1 cellular context compared by ENCODE assay signal in the genomic region with DNA sequence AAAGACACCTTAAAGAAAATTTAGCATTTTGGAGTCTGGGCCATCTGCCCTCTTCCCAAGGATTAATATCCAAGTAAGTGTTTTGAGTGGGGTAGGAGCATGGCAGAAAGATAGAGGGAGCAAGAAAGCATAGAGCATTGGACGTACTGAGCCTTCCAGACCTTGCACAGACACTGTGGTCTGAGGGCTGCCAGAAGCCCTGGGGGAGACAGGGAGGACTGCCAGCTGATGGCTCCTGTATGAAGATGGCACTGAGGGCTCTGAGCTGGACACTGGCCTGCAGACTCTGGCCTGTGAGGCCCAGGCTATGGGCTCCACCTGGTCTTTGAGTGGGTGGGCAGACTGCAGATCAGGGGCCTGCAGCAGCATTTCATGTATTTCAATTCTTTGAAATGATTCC.
TF ChIP-seq lines count a peak whose summit lies in the region.

No MANE protein-coding gene starts in this region.

TF ChIP-seq in GM23338, 12 proteins besides CTCF, POLR2A, EP300 and RAD21 (continued from another document):
- TF ChIP-seq, protein P1, sequence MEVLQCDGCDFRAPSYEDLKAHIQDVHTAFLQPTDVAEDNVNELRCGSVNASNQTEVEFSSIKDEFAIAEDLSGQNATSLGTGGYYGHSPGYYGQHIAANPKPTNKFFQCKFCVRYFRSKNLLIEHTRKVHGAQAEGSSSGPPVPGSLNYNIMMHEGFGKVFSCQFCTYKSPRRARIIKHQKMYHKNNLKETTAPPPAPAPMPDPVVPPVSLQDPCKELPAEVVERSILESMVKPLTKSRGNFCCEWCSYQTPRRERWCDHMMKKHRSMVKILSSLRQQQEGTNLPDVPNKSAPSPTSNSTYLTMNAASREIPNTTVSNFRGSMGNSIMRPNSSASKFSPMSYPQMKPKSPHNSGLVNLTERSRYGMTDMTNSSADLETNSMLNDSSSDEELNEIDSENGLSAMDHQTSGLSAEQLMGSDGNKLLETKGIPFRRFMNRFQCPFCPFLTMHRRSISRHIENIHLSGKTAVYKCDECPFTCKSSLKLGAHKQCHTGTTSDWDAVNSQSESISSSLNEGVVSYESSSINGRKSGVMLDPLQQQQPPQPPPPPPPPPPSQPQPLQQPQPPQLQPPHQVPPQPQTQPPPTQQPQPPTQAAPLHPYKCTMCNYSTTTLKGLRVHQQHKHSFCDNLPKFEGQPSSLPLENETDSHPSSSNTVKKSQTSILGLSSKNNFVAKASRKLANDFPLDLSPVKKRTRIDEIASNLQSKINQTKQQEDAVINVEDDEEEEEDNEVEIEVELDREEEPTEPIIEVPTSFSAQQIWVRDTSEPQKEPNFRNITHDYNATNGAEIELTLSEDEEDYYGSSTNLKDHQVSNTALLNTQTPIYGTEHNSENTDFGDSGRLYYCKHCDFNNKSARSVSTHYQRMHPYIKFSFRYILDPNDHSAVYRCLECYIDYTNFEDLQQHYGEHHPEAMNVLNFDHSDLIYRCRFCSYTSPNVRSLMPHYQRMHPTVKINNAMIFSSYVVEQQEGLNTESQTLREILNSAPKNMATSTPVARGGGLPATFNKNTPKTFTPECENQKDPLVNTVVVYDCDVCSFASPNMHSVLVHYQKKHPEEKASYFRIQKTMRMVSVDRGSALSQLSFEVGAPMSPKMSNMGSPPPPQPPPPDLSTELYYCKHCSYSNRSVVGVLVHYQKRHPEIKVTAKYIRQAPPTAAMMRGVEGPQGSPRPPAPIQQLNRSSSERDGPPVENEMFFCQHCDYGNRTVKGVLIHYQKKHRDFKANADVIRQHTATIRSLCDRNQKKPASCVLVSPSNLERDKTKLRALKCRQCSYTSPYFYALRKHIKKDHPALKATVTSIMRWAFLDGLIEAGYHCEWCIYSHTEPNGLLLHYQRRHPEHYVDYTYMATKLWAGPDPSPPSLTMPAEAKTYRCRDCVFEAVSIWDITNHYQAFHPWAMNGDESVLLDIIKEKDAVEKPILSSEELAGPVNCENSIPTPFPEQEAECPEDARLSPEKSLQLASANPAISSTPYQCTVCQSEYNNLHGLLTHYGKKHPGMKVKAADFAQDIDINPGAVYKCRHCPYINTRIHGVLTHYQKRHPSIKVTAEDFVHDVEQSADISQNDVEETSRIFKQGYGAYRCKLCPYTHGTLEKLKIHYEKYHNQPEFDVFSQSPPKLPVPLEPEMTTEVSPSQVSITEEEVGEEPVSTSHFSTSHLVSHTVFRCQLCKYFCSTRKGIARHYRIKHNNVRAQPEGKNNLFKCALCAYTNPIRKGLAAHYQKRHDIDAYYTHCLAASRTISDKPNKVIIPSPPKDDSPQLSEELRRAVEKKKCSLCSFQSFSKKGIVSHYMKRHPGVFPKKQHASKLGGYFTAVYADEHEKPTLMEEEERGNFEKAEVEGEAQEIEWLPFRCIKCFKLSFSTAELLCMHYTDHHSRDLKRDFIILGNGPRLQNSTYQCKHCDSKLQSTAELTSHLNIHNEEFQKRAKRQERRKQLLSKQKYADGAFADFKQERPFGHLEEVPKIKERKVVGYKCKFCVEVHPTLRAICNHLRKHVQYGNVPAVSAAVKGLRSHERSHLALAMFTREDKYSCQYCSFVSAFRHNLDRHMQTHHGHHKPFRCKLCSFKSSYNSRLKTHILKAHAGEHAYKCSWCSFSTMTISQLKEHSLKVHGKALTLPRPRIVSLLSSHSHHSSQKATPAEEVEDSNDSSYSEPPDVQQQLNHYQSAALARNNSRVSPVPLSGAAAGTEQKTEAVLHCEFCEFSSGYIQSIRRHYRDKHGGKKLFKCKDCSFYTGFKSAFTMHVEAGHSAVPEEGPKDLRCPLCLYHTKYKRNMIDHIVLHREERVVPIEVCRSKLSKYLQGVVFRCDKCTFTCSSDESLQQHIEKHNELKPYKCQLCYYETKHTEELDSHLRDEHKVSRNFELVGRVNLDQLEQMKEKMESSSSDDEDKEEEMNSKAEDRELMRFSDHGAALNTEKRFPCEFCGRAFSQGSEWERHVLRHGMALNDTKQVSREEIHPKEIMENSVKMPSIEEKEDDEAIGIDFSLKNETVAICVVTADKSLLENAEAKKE (CRISPR knock-in tag; IDR thresholded peaks at IDR 0.05): no peak
- TF ChIP-seq JUNB (IDR thresholded peaks at IDR 0.05; ENCODE audit: unreplicated experiment): no peak
- TF ChIP-seq, protein P2, sequence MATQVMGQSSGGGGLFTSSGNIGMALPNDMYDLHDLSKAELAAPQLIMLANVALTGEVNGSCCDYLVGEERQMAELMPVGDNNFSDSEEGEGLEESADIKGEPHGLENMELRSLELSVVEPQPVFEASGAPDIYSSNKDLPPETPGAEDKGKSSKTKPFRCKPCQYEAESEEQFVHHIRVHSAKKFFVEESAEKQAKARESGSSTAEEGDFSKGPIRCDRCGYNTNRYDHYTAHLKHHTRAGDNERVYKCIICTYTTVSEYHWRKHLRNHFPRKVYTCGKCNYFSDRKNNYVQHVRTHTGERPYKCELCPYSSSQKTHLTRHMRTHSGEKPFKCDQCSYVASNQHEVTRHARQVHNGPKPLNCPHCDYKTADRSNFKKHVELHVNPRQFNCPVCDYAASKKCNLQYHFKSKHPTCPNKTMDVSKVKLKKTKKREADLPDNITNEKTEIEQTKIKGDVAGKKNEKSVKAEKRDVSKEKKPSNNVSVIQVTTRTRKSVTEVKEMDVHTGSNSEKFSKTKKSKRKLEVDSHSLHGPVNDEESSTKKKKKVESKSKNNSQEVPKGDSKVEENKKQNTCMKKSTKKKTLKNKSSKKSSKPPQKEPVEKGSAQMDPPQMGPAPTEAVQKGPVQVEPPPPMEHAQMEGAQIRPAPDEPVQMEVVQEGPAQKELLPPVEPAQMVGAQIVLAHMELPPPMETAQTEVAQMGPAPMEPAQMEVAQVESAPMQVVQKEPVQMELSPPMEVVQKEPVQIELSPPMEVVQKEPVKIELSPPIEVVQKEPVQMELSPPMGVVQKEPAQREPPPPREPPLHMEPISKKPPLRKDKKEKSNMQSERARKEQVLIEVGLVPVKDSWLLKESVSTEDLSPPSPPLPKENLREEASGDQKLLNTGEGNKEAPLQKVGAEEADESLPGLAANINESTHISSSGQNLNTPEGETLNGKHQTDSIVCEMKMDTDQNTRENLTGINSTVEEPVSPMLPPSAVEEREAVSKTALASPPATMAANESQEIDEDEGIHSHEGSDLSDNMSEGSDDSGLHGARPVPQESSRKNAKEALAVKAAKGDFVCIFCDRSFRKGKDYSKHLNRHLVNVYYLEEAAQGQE (IDR thresholded peaks at IDR 0.05; ENCODE audit: unreplicated experiment): no peak
- no peak for TF ChIP-seq POLR2AphosphoS5 (IDR thresholded peaks at IDR 0.05; ENCODE audit: low read depth)
- no peak for TF ChIP-seq NANOG (IDR thresholded peaks at IDR 0.05; ENCODE audit: borderline replicate concordance)
- TF ChIP-seq, protein P3, sequence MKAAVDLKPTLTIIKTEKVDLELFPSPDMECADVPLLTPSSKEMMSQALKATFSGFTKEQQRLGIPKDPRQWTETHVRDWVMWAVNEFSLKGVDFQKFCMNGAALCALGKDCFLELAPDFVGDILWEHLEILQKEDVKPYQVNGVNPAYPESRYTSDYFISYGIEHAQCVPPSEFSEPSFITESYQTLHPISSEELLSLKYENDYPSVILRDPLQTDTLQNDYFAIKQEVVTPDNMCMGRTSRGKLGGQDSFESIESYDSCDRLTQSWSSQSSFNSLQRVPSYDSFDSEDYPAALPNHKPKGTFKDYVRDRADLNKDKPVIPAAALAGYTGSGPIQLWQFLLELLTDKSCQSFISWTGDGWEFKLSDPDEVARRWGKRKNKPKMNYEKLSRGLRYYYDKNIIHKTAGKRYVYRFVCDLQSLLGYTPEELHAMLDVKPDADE (IDR thresholded peaks at IDR 0.05): no peak
- no peak for TF ChIP-seq EZH2 (IDR thresholded peaks at IDR 0.05; ENCODE audit: low read depth, unreplicated experiment)
- TF ChIP-seq STAT1 (IDR thresholded peaks at IDR 0.05; ENCODE audit: unreplicated experiment): no peak
- TF ChIP-seq CREB1 (CRISPR knock-in tag; IDR thresholded peaks at IDR 0.05; ENCODE audit: low read depth): no peak
- TF ChIP-seq ZNF114 (CRISPR knock-in tag; IDR thresholded peaks at IDR 0.05): no peak
TF ChIP-seq in GM23338: peak in this region for 0.
